8 cellular contexts compared by ENCODE assay signal in the genomic region with DNA sequence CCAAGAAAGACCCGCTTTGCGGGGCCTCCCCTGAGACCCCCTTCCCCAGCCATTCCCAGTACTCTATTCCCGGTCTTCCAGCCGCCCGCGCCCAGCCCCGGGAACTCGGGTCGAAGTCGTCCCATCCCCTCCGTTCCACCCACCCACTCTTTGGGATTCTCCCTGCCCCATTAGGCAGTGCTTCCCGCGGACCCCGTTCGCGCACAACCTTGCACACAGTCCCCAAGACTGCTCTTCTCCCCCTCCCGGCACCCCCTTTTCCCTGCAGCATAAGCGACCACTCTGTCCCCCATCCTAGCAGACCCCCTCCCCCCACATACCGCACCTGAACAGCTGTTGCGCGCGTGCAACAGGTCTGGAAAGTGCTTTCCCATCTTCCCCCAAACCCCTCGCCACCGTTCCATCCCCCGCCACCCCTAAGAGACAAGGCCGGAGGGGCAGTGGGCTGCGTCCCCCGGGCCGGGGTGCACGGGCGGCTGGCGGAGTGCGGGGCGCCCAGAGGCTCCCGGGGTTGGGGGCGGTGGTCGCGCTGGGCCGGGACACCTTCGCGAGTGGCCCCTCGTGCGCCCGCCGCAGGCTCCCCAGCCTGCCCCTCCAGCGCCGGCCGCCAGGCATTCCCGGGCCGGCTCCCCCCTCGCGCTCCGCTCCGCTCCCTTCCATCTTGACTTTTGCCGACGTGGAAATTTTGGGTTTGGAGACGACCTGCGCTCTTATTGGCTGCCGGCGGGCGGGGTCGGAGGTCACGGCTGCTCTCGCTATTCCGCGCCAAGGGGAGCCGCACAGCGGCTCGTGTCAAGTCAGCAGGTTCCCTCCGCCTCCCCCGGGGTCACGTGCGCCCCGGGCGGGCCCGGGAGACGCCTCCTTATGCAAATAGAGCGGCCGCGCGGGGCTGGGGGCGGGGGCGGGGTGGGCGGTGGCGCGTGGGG.
DNase-seq lines count a peak whose midpoint lies in the region; ATAC-seq, FAIRE-seq and TF ChIP-seq lines count a peak whose summit lies in the region.

No MANE protein-coding gene starts in this region.

- peak overlapping the region; percentile 87 to 91 (median 90) for H3K4me3 Mint-ChIP-seq in T-cell

- no peaks in the 10 kb centered on the region for H3K9me3 Mint-ChIP-seq in T-cell

- no peak for TF ChIP-seq POLR2A in H54 (IDR thresholded peaks at IDR 0.05; ENCODE audit: low read depth, low read length)

- H3K4me3 ChIP-seq in GM12865 (ENCODE audit: low read depth, low read length) = peak overlapping the region; percentile 90

- POLR2A ChIA-PET in T-cell (lab: Charles Lee) = interaction anchor here (0.6 to 0.7 kb wide), 2 partner anchors 11 to 405 kb away, joined by 4 to 6 read pairs; no protein-coding TSS in a partner anchor

- DNase-seq in GM12865 (ENCODE audit: low read depth) (peak; percentile 98), NCI-H1105 (lab: John Stamatoyannopoulos, UW) (peak; percentile 95), T-cell (peak; percentile 70 to 93 (median 87)), anterior cingulate cortex (lab: John Stamatoyannopoulos, UW) (peak in 46 of 58 donors; percentile 1 to 61 (median 22)), hepatic stellate cell (ENCODE audit: low spot score) (peak; percentile 17), retina (peak; percentile 78), H54 (ENCODE audit: insufficient read length, low spot score) (no peak)

- CTCF ChIA-PET in T-cell (lab: Charles Lee) = interaction anchor here in 1 of 2 donors (0.6 to 1.0 kb wide), 2 partner anchors 424 to 1841 kb away, joined by 3 to 14 read pairs; no protein-coding TSS in a partner anchor

- peak; percentile 83 for ATAC-seq in HG02642 (IDR thresholded peaks at IDR 0.05; ENCODE audit: poor library complexity, unreplicated experiment)
- ATAC-seq in T-cell (replicated peaks in 1 of 4) = peak; percentile 98 to 99 (median 99)

- peaks cover 0 to 13% of the 10 kb centered on the region in 2 donors for H3K27me3 Mint-ChIP-seq in T-cell

- peak overlapping the region in 1 of 2 donors; percentile 72 for H3K27ac Mint-ChIP-seq in T-cell

- no peak for FAIRE-seq in H54 (lab: Jason Lieb, UNC)

- no peak for TF ChIP-seq CTCF in GM12865 (IDR thresholded peaks at IDR 0.05; ENCODE audit: insufficient read depth, low read depth, low read length, missing control alignments)

- peaks cover 19 to 25% (median 20%) of the 10 kb centered on the region in 3 donors for H3K4me1 Mint-ChIP-seq in T-cell

- H3K36me3 Mint-ChIP-seq in T-cell = no peaks in the 10 kb centered on the region
